ENCODE assay signal across 19 cellular contexts in genomic region chr12:2638273-2639019, GRCh38.
"Had no signal": no experiment of that assay in that cellular context is flagged by ENCODE, and none has a peak within 500 bp of the region (broad histone marks: within the 10 kb centered on the region; RNA-seq: fewer than 3 reads in every experiment).

No MANE protein-coding gene starts in this region.

- H3K9me3 Mint-ChIP-seq: activated CD8-positive, alpha-beta T cell treated with anti-CD3 and anti-CD28 coated beads for 36 hours; activated naive CD8-positive, alpha-beta T cell treated with anti-CD3 and anti-CD28 coated beads for 36 hours; activated T-helper 17 cell treated with anti-CD3 and anti-CD28 coated beads, Interleukin-2, amount 50 U/mL, for 72 hours had no signal

- H3K27me3 ChIP-seq: body of pancreas, transverse colon, uterus had no signal

- H3K36me3 Mint-ChIP-seq: activated naive CD8-positive, alpha-beta T cell treated with anti-CD3 and anti-CD28 coated beads for 36 hours had no signal

- H3K27ac Mint-ChIP-seq: activated CD8-positive, alpha-beta T cell treated with anti-CD3 and anti-CD28 coated beads for 36 hours; activated naive CD8-positive, alpha-beta T cell treated with anti-CD3 and anti-CD28 coated beads for 36 hours; activated T-helper 17 cell treated with anti-CD3 and anti-CD28 coated beads, Interleukin-2, amount 50 U/mL, for 72 hours; progenitor cell of endocrine pancreas had no signal

- H3K4me3 ChIP-seq: body of pancreas, left lung, transverse colon, uterus had no signal

- H3K36me3 ChIP-seq: left lung, transverse colon, uterus had no signal

- H3K4me3 Mint-ChIP-seq: activated CD8-positive, alpha-beta T cell treated with anti-CD3 and anti-CD28 coated beads for 36 hours; activated naive CD8-positive, alpha-beta T cell treated with anti-CD3 and anti-CD28 coated beads for 36 hours; activated T-helper 17 cell treated with anti-CD3 and anti-CD28 coated beads, Interleukin-2, amount 50 U/mL, for 72 hours had no signal

- DNase-seq: activated CD4-positive, alpha-beta T cell treated with anti-CD3 and anti-CD28 coated beads for 48 hours; activated CD4-positive, CD25-positive, alpha-beta regulatory T cell; activated CD8-positive, alpha-beta T cell treated with anti-CD3 and anti-CD28 coated beads for 36 hours; activated naive CD4-positive, alpha-beta T cell; activated naive CD8-positive, alpha-beta T cell treated with anti-CD3 and anti-CD28 coated beads for 36 hours; activated T-cell treated with anti-CD3 and anti-CD28 coated beads, Interleukin-2, amount 50 U/mL, for 1 hour; amniotic stem cell; body of pancreas; caudate nucleus; erythroblast; hypothalamus; left lung; occipital lobe; stimulated activated naive CD8-positive, alpha-beta T cell treated with anti-CD3 and anti-CD28 coated beads, Interleukin-15, Interleukin-2, amounts not matched to agents 100 U/mL and 50 U/mL, for 24 hours; substantia nigra; uterus had no signal

- H3K9me3 ChIP-seq: body of pancreas, left lung, transverse colon, uterus had no signal

- H3K4me1 ChIP-seq: body of pancreas, left lung, uterus had no signal

- H3K27ac ChIP-seq: body of pancreas, left lung, transverse colon, uterus had no signal

- ATAC-seq: activated CD8-positive, alpha-beta T cell treated with anti-CD3 and anti-CD28 coated beads for 36 hours; activated T-helper 17 cell treated with anti-CD3 and anti-CD28 coated beads, Interleukin-2, amount 50 U/mL, for 72 hours; body of pancreas; left lung; stimulated activated naive CD8-positive, alpha-beta T cell treated with anti-CD3 and anti-CD28 coated beads, Interleukin-15, Interleukin-2, amounts not matched to agents 100 U/mL and 50 U/mL, for 24 hours had no signal
